Comparison of ENCODE assay signal across 7 cellular contexts in the genomic region with DNA sequence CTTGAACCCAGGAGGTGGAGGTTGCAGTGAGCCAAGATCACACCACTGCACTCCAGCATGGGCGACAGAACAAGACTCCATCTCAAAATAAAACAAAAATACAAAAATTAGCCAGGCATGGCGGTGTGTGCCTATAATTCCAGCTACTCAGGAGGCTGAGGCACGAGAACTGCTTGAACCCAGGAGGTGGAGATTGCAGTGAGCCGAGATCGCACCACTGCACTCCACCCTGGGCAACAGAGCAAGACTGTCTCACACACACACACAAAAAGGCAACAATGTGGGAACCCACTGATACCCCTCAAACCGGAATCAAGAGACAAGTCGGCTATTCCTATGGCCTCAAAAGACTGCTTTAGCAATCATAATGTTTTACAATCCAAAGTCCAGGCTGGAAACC. TPM values are rescaled to one million over a fixed set of nuclear protein-coding genes. Genes with fewer than 3 reads are reported as not detected.
DNase-seq lines count a peak whose midpoint lies in the region; ATAC-seq, FAIRE-seq and TF ChIP-seq lines count a peak whose summit lies in the region.
"Not testable (repeated sequence)": the region's sequence is repeated elsewhere in the genome, so short reads cannot be mapped to it uniquely, and the experiment has no call there.

No MANE protein-coding gene starts in this region.

- intact Hi-C loops in K562 (cut with micrococcal nuclease) = loop anchor here (5.0 kb wide), 1 partner anchor 38 kb away; the partner anchor contains the start of gene CDK5RAP1
- intact Hi-C loops in heart right ventricle (cut with DNase I) = loop anchor here in 1 of 10 donors (5.0 kb wide), 1 partner anchor 38 kb away; the partner anchor contains the start of gene CDK5RAP1
- intact Hi-C loops in gastrocnemius medialis (cut with DNase I; ENCODE audit: low total_unique reads); thyroid gland (cut with DNase I): not testable (repeated sequence)

- in situ Hi-C loops in K562 (cut with MboI); gastrocnemius medialis (cut with MboI; ENCODE audit: low sequenced_read_pairs in 4 of 4): not testable (repeated sequence)

- DNase-seq in K562 (ENCODE audit: extremely low read depth in 1 of 4, low spot score in 3 of 4); heart right ventricle; gastrocnemius medialis: not testable (repeated sequence)
- DNase-seq in thyroid gland = peak; percentile 66 to 70

- H3K4me3 ChIP-seq in BLaER1; OCI-LY1 (ENCODE audit: low read depth, low read length, poor library complexity, severe bottlenecking); K562; thyroid gland (replicated peaks in 1 of 3): not testable (repeated sequence)
- H3K4me3 ChIP-seq in heart right ventricle (peak overlapping the region in 4 of 10 donors; percentile 5 to 21 (median 10)), gastrocnemius medialis (peak overlapping the region in 1 of 4 donors; percentile 71)

- not testable (repeated sequence) for H3K9me3 ChIP-seq in BLaER1; OCI-LY1 (ENCODE audit: low read length); K562 (replicated peaks; ENCODE audit: control insufficient read depth, insufficient read depth, low read depth, low read length); heart right ventricle; gastrocnemius medialis; thyroid gland

- TF ChIP-seq CTCF in OCI-LY1 (IDR thresholded peaks at IDR 0.05; ENCODE audit: low read length); K562 (IDR thresholded peaks at IDR 0.05 in 2 of 3, conservative IDR thresholded peaks at IDR 0.05 in 1 of 3; ENCODE audit: insufficient read depth in 2 of 3, low read depth in 1 of 3, low read length in 3 of 3); heart right ventricle (IDR thresholded peaks at IDR 0.05); gastrocnemius medialis (IDR thresholded peaks at IDR 0.05 in 4 of 5, conservative IDR thresholded peaks at IDR 0.05 in 1 of 5); thyroid gland (IDR thresholded peaks at IDR 0.05): not testable (repeated sequence)

- H3K27ac ChIP-seq in BLaER1 (peak overlapping the region; percentile 28; the same call in 1 of the 2 replicates), OCI-LY1 (ENCODE audit: low read depth, low read length, poor library complexity, severe bottlenecking) (peak overlapping the region; percentile 60), K562 (ENCODE audit: extremely low read depth, low read depth, low read length) (peak overlapping the region; percentile 43; the same call in 2 of the 3 replicates), heart right ventricle (peak overlapping the region in 9 of 10 donors; percentile 30 to 93 (median 86)), layer of hippocampus (ENCODE audit: low read depth, low read length) (peak overlapping the region; percentile 78), gastrocnemius medialis (peak overlapping the region; percentile 97 to 98 (median 98)), thyroid gland (peak overlapping the region; percentile 89 to 96 (median 95))

- POLR2A ChIA-PET in K562 (lab: Yijun Ruan, JAX) = interaction anchor here (1.5 kb wide), 1 partner anchor 21 kb away, joined by 6 read pairs; no protein-coding TSS in a partner anchor

- not testable (repeated sequence) for H3K9me2 ChIP-seq in OCI-LY1 (ENCODE audit: low read depth, low read length)

- CTCF ChIA-PET in K562 (lab: Yijun Ruan, JAX; ENCODE audit: low intra/inter-chr PET ratio) = not testable (repeated sequence)

- FAIRE-seq in K562 (lab: Jason Lieb, UNC) = not testable (repeated sequence)

- H3K36me3 ChIP-seq in BLaER1 (peaks cover 31% of the 10 kb centered on the region), K562 (ENCODE audit: control insufficient read depth, insufficient read depth, low read length) (peaks cover 19% of the 10 kb centered on the region; the same call in 2 of the 3 replicates), heart right ventricle (peaks cover 0 to 13% (median 0%) of the 10 kb centered on the region in 9 donors)
- H3K36me3 ChIP-seq in OCI-LY1 (ENCODE audit: insufficient read depth, low read length); gastrocnemius medialis; thyroid gland: not testable (repeated sequence)

- H3K27me3 ChIP-seq in BLaER1; OCI-LY1 (ENCODE audit: insufficient read depth, low read length); K562 (ENCODE audit: control insufficient read depth in 2 of 2, insufficient read depth in 2 of 2, low read length in 2 of 2); heart right ventricle; layer of hippocampus (ENCODE audit: control insufficient read depth, insufficient read depth, low read length); gastrocnemius medialis; thyroid gland: not testable (repeated sequence)

- not testable (repeated sequence) for BruUV-seq in K562 (replicated peaks; lab: Mats Ljungman, UMichigan)

- not testable (repeated sequence) for TF ChIP-seq RAD21 in K562 (CRISPR knock-in tag; conservative IDR thresholded peaks at IDR 0.05 in 1 of 2, IDR thresholded peaks at IDR 0.05 in 1 of 2)

- peak overlapping the region; percentile 18; the same call in 1 of the 2 replicates for H3K9ac ChIP-seq in BLaER1
- H3K9ac ChIP-seq in OCI-LY1 (ENCODE audit: low read length) = not testable (repeated sequence)
- H3K9ac ChIP-seq in K562 (ENCODE audit: insufficient read depth in 1 of 2, low read depth in 2 of 2, low read length in 2 of 2) = peak overlapping the region in 1 of 2 experiments; percentile 41; a peak in 1 of 4 replicates

- not testable (repeated sequence) for H4K20me1 ChIP-seq in BLaER1; OCI-LY1 (ENCODE audit: insufficient read depth, low read length); K562 (replicated peaks; ENCODE audit: control insufficient read depth, insufficient read depth, low read length)

- H3K79me2 ChIP-seq in OCI-LY1 (ENCODE audit: insufficient read depth, low read length) = not testable (repeated sequence)
- H3K79me2 ChIP-seq in K562 (ENCODE audit: control insufficient read depth, insufficient read depth, low read length) = peaks cover 23% of the 10 kb centered on the region; the same call in 2 of the 3 replicates

- not testable (repeated sequence) for TF ChIP-seq POLR2A in K562 (conservative IDR thresholded peaks at IDR 0.05); gastrocnemius medialis (IDR thresholded peaks at IDR 0.05)
- peak in 1 of 2 donors; percentile 64 for TF ChIP-seq POLR2A in thyroid gland (IDR thresholded peaks at IDR 0.05)

- ATAC-seq in K562, heart right ventricle, gastrocnemius medialis: not testable (repeated sequence)

- H3K4me2 ChIP-seq in BLaER1 (peak overlapping the region; percentile 92), OCI-LY1 (ENCODE audit: low read length) (peak overlapping the region; percentile 94; the same call in 1 of the 2 replicates)
- H3K4me2 ChIP-seq in K562 (ENCODE audit: insufficient read depth, low read length) = not testable (repeated sequence)

- not testable (repeated sequence) for H3K9me1 ChIP-seq in K562 (ENCODE audit: control insufficient read depth, insufficient read depth, low read length)

- not testable (repeated sequence) for H3F3A ChIP-seq in OCI-LY1 (ENCODE audit: insufficient read depth, low read length)

- 68% methylated on average over 7 of the region's 7 CpGs for WGBS in K562 (ENCODE audit: insufficient coverage, low coverage, missing lambda C conversion rate)
- WGBS in heart right ventricle, 2 donors = 59 to 79% methylated on average over 7 of the region's 7 CpGs
- WGBS in thyroid gland, 2 donors = 27 to 53% methylated on average over 7 of the region's 7 CpGs

- TF ChIP-seq EP300 in K562 (IDR thresholded peaks at IDR 0.05; ENCODE audit: low read length) = not testable (repeated sequence)

- H3K4me1 ChIP-seq in BLaER1 (peaks cover 73% of the 10 kb centered on the region), OCI-LY1 (ENCODE audit: insufficient read depth, low read length, severe bottlenecking) (peaks cover 56% of the 10 kb centered on the region), K562 (replicated peaks in 1 of 2; ENCODE audit: control insufficient read depth in 2 of 2, insufficient read depth in 2 of 2, low read length in 2 of 2) (peaks cover 38 to 43% of the 10 kb centered on the region in 2 experiments; a peak in 4 of 5 replicates), heart right ventricle (peaks cover 0 to 83% (median 30%) of the 10 kb centered on the region in 9 donors), gastrocnemius medialis (peaks cover 37 to 53% of the 10 kb centered on the region in 2 donors), thyroid gland (peaks cover 57 to 64% of the 10 kb centered on the region in 2 donors)

- H2AFZ ChIP-seq in OCI-LY1 (ENCODE audit: low read length); K562 (ENCODE audit: low read depth, low read length): not testable (repeated sequence)

RNA-seq across cellular contexts. Expression of gene SNTA1, which starts 3.0 kb away (rescaled TPM):
- total RNA-seq in K562 (2011; cell fraction: chromatin; rRNA removed; ENCODE audit: low replicate concordance) = 5.9 and 12.0 TPM in 2 replicates
- 13.7 and 14.1 TPM in 2 replicates for total RNA-seq in K562 (2011; cell fraction: nucleolus; rRNA removed)
- 10.3 and 11.0 TPM in 2 replicates for total RNA-seq in K562 (2011; cell fraction: nucleoplasm; rRNA removed)
- total RNA-seq in K562 (2014; rRNA removed) = 40.8 and 50.9 TPM in 2 replicates
- total RNA-seq in K562 (2014; rRNA removed; fragmentation: Illumina TruSeq; extraction: Trizol) = 9.1 and 9.8 TPM in 2 replicates
- total RNA-seq in K562 (2015; rRNA removed; fragmentation: Illumina TruSeq; extraction: Trizol) = 19.6 and 20.3 TPM in 2 replicates
- 35.3 and 35.4 TPM in 2 replicates for total RNA-seq in K562 (2021)
- 20.2 and 22.1 TPM in 2 replicates for polyA plus RNA-seq in K562 (2011; rRNA removed)
- 28.9 and 54.5 TPM in 2 replicates for polyA plus RNA-seq in K562 (2011; cell fraction: cytosol; rRNA removed)
- 13.7 and 18.7 TPM in 2 replicates for polyA plus RNA-seq in K562 (2011; cell fraction: nucleus; rRNA removed)
- 22.4 and 26.1 TPM in 2 replicates for polyA plus RNA-seq in K562 (2012)
- polyA plus RNA-seq in K562 (2014; fragmentation: Illumina TruSeq; extraction: Trizol) = 21.2 and 23.5 TPM in 2 replicates
- 1 to 10 TPM; 1.2 to 2.0 TPM for polyA plus RNA-seq in K562 (2014; fragmentation: Nextera tagmentation; extraction: Ambion mirVana)
- polyA plus RNA-seq in K562 (2014; rRNA removed) = 30.7 and 32.9 TPM in 2 replicates
- polyA minus RNA-seq in K562 (2011; rRNA and poly(A)+ RNA removed) = 8.0 and 13.9 TPM in 2 replicates
- polyA minus RNA-seq in K562 (2011; cell fraction: cytosol; rRNA and poly(A)+ RNA removed) = 15.7 and 15.9 TPM in 2 replicates
- 3.5 and 4.8 TPM in 2 replicates for polyA minus RNA-seq in K562 (2011; cell fraction: nucleus; rRNA and poly(A)+ RNA removed)
- total RNA-seq in heart right ventricle = 100 to 1,000 TPM; 137 to 219 (median 150) TPM
- 100 to 1,000 TPM in 1 of 2 donors, 10 to 100 TPM in 1; 83.7 to 207 TPM for polyA plus RNA-seq in heart right ventricle
- 100 to 1,000 TPM; 198 to 320 (median 219) TPM for total RNA-seq in gastrocnemius medialis
- total RNA-seq in thyroid gland = 100 to 1,000 TPM; 193 to 291 (median 248) TPM

RNA-seq across cellular contexts. Expression of gene CDK5RAP1, which starts 39.2 kb away (rescaled TPM):
- 73.0 and 79.2 TPM in 2 replicates for total RNA-seq in K562 (2011; cell fraction: chromatin; rRNA removed; ENCODE audit: low replicate concordance)
- 48.6 and 56.5 TPM in 2 replicates for total RNA-seq in K562 (2011; cell fraction: nucleolus; rRNA removed)
- total RNA-seq in K562 (2011; cell fraction: nucleoplasm; rRNA removed) = 61.2 and 70.1 TPM in 2 replicates
- total RNA-seq in K562 (2014; rRNA removed) = 41.6 and 48.0 TPM in 2 replicates
- 62.9 and 66.0 TPM in 2 replicates for total RNA-seq in K562 (2014; rRNA removed; fragmentation: Illumina TruSeq; extraction: Trizol)
- 53.9 and 58.3 TPM in 2 replicates for total RNA-seq in K562 (2015; rRNA removed; fragmentation: Illumina TruSeq; extraction: Trizol)
- total RNA-seq in K562 (2021) = 51.6 and 53.5 TPM in 2 replicates
- polyA plus RNA-seq in K562 (2011; rRNA removed) = 51.9 and 54.5 TPM in 2 replicates
- 49.2 and 58.8 TPM in 2 replicates for polyA plus RNA-seq in K562 (2011; cell fraction: cytosol; rRNA removed)
- 94.2 and 97.9 TPM in 2 replicates for polyA plus RNA-seq in K562 (2011; cell fraction: nucleus; rRNA removed)
- 32.9 and 55.8 TPM in 2 replicates for polyA plus RNA-seq in K562 (2012)
- 67.1 and 69.4 TPM in 2 replicates for polyA plus RNA-seq in K562 (2014; fragmentation: Illumina TruSeq; extraction: Trizol)
- polyA plus RNA-seq in K562 (2014; fragmentation: Nextera tagmentation; extraction: Ambion mirVana) = 100 to 1,000 TPM; 116 to 127 TPM
- polyA plus RNA-seq in K562 (2014; rRNA removed) = 46.4 and 50.5 TPM in 2 replicates
- polyA minus RNA-seq in K562 (2011; rRNA and poly(A)+ RNA removed) = 60.7 and 69.9 TPM in 2 replicates
- 30.3 and 38.7 TPM in 2 replicates for polyA minus RNA-seq in K562 (2011; cell fraction: cytosol; rRNA and poly(A)+ RNA removed)
- 21.1 and 30.4 TPM in 2 replicates for polyA minus RNA-seq in K562 (2011; cell fraction: nucleus; rRNA and poly(A)+ RNA removed)
- 10 to 100 TPM; 16.9 to 27.4 (median 21.7) TPM for total RNA-seq in heart right ventricle
- polyA plus RNA-seq in heart right ventricle = 10 to 100 TPM; 33.6 to 42.6 TPM
- 10 to 100 TPM; 23.2 to 27.6 (median 25.8) TPM for total RNA-seq in gastrocnemius medialis
- total RNA-seq in thyroid gland = 10 to 100 TPM; 26.6 to 41.8 (median 37.8) TPM

RNA-seq across cellular contexts. Expression of gene CBFA2T2, which starts 49.3 kb away (rescaled TPM):
- 24.3 and 29.1 TPM in 2 replicates for total RNA-seq in K562 (2011; cell fraction: chromatin; rRNA removed; ENCODE audit: low replicate concordance)
- total RNA-seq in K562 (2011; cell fraction: nucleolus; rRNA removed) = 10.5 and 11.7 TPM in 2 replicates
- 19.6 and 24.3 TPM in 2 replicates for total RNA-seq in K562 (2011; cell fraction: nucleoplasm; rRNA removed)
- total RNA-seq in K562 (2014; rRNA removed) (2.9 and 4.4 TPM in 2 replicates), K562 (2014; rRNA removed; fragmentation: Illumina TruSeq; extraction: Trizol) (3.2 and 5.2 TPM in 2 replicates), K562 (2015; rRNA removed; fragmentation: Illumina TruSeq; extraction: Trizol) (5.8 and 6.8 TPM in 2 replicates), K562 (2021) (8.6 and 9.7 TPM in 2 replicates), heart right ventricle (10 to 100 TPM in 8 of 10 donors, 1 to 10 TPM in 2; 8.5 to 13.3 (median 11.5) TPM), gastrocnemius medialis (1 to 10 TPM; 6.9 to 8.9 (median 7.9) TPM), thyroid gland (10 to 100 TPM; 29.7 to 57.3 (median 35.8) TPM)
- polyA plus RNA-seq in K562 (2011; rRNA removed) (9.6 and 15.6 TPM in 2 replicates), K562 (2014; fragmentation: Illumina TruSeq; extraction: Trizol) (7.3 and 8.2 TPM in 2 replicates), K562 (2014; fragmentation: Nextera tagmentation; extraction: Ambion mirVana) (under 1 TPM; 0.27 to 0.41 TPM), K562 (2014; rRNA removed) (7.8 and 8.8 TPM in 2 replicates), heart right ventricle (1 to 10 TPM; 3.5 to 8.0 TPM)
- polyA plus RNA-seq in K562 (2011; cell fraction: cytosol; rRNA removed) = 10.8 and 12.4 TPM in 2 replicates
- polyA plus RNA-seq in K562 (2011; cell fraction: nucleus; rRNA removed) = 29.5 and 31.2 TPM in 2 replicates
- polyA plus RNA-seq in K562 (2012) = 7.4 and 9.3 TPM in 2 replicates
- 10.6 and 12.2 TPM in 2 replicates for polyA minus RNA-seq in K562 (2011; rRNA and poly(A)+ RNA removed)
- 7.3 and 11.4 TPM in 2 replicates for polyA minus RNA-seq in K562 (2011; cell fraction: cytosol; rRNA and poly(A)+ RNA removed)
- polyA minus RNA-seq in K562 (2011; cell fraction: nucleus; rRNA and poly(A)+ RNA removed) = 3.8 and 7.2 TPM in 2 replicates

Comparison
In these comparisons a context has a peak if more than half of its experiments do, and no peak if none do; other contexts are left out.
1. H3K27ac ChIP-seq: peak in every context shown above with its lines; median percentile 98 in gastrocnemius medialis; 95 in thyroid gland; 86 in heart right ventricle; 78 in layer of hippocampus; 60 in OCI-LY1; 43 in K562; 28 in BLaER1.